Comparison of ENCODE assay signal across 20 cellular contexts in genomic region chr10:77587424-77587806, GRCh38. TPM values are rescaled to one million over a fixed set of nuclear protein-coding genes. Genes with fewer than 3 reads are reported as not detected.
DNase-seq lines count a peak whose midpoint lies in the region; ATAC-seq and TF ChIP-seq lines count a peak whose summit lies in the region.
"Had no signal": no experiment of that assay in that cellular context is flagged by ENCODE, and none has a peak within 500 bp of the region (broad histone marks: within the 10 kb centered on the region; RNA-seq: fewer than 3 reads in every experiment).

No MANE protein-coding gene starts in this region.

- H3K4me1 ChIP-seq in GM23248 (ENCODE audit: insufficient read depth) (peaks cover 23% of the 10 kb centered on the region), mucosa of rectum (ENCODE audit: control insufficient read depth in 2 of 2, insufficient read depth in 2 of 2, low read length in 2 of 2) (peaks cover 3 to 6% of the 10 kb centered on the region in 2 donors), stomach smooth muscle (ENCODE audit: control insufficient read depth, insufficient read depth, low read length) (peaks cover 57% of the 10 kb centered on the region), trophoblast cell (ENCODE audit: control insufficient read depth in 1 of 2, insufficient read depth in 2 of 2, low read length in 2 of 2) (peaks cover 17 to 22% of the 10 kb centered on the region in 2 experiments)

- H3K9ac ChIP-seq in GM23248 (peak overlapping the region; percentile 66), mucosa of rectum (ENCODE audit: low read depth in 1 of 2, low read length in 2 of 2) (no peak overlapping the region), stomach smooth muscle (ENCODE audit: low read length in 2 of 2) (peak overlapping the region; percentile 42 to 51), trophoblast cell (ENCODE audit: low read length) (no peak overlapping the region)

- no peak overlapping the region for H3K18ac ChIP-seq in trophoblast cell (ENCODE audit: low read length)

- CTCF ChIA-PET in WTC11 (lab: Charles Lee), result interaction anchor here (0.7 to 1.3 kb wide), 2 partner anchors 47 to 413 kb away, joined by 3 read pairs; no protein-coding TSS in a partner anchor

- H4K12ac ChIP-seq in trophoblast cell (ENCODE audit: low read depth, low read length), result no peak overlapping the region

- in situ Hi-C loops in GM23248 (cut with MboI), result no loop called here

- H3K4me3 Mint-ChIP-seq in WTC11, result no peak overlapping the region
- H3K4me3 Mint-ChIP-seq: T-helper 17 cell had no signal

- H4K91ac ChIP-seq in trophoblast cell (ENCODE audit: low read depth, low read length), result no peak overlapping the region

- no peak overlapping the region for H3K4ac ChIP-seq in trophoblast cell (ENCODE audit: low read depth, low read length)

- H3K36me3 Mint-ChIP-seq in WTC11, result no peaks in the 10 kb centered on the region

- peak overlapping the region; percentile 63 for H2AFZ ChIP-seq in GM23248
- no peak overlapping the region for H2AFZ ChIP-seq in trophoblast cell (ENCODE audit: insufficient read depth, low read length, poor library complexity)

- peaks cover 15% of the 10 kb centered on the region for H3K4me1 Mint-ChIP-seq in WTC11

- ATAC-seq in WTC11 (no peak), GM21619 (IDR thresholded peaks at IDR 0.05; ENCODE audit: unreplicated experiment) (no peak)
- ATAC-seq: stimulated activated naive CD8-positive, alpha-beta T cell treated with anti-CD3 and anti-CD28 coated beads, Interleukin-15, Interleukin-2, amounts not matched to agents 100 U/mL and 50 U/mL, for 24 hours; T-helper 17 cell had no signal

- no peak for TF ChIP-seq CTCF in coronary artery (IDR thresholded peaks at IDR 0.05)
- TF ChIP-seq CTCF in WTC11 (IDR thresholded peaks at IDR 0.05), result no peak

- H3K23ac ChIP-seq in trophoblast cell (ENCODE audit: low read length), result no peak overlapping the region

- H4K8ac ChIP-seq in trophoblast cell (ENCODE audit: low read depth, low read length), result no peak overlapping the region

- no peak for DNase-seq in GM23248
- no peak for DNase-seq in coronary artery (ENCODE audit: low spot score)
- DNase-seq in WTC11 (ENCODE audit: low spot score), result no peak
- no peak for DNase-seq in NCI-H2171 treated with DMSO at 0.1 percent for 48 hours (lab: John Stamatoyannopoulos, UW)
- no peak for DNase-seq in trophoblast cell
- DNase-seq: activated CD4-positive, alpha-beta T cell treated with anti-CD3 and anti-CD28 coated beads for 1 hour; activated CD8-positive, alpha-beta memory T cell treated with anti-CD3 and anti-CD28 coated beads, Interleukin-2, amount 50 U/mL, for 4 hours; activated gamma-delta T cell treated with Interleukin-2 at 50 U/mL for 16 hours; AML-193; Calu3; erythroblast; GOT3; heart left ventricle; islet precursor cell; Kasumi-1; stimulated activated naive CD8-positive, alpha-beta T cell treated with anti-CD3 and anti-CD28 coated beads, Interleukin-15, Interleukin-2, amounts not matched to agents 100 U/mL and 50 U/mL, for 24 hours; T-helper 17 cell had no signal

- H3K27me3 ChIP-seq in GM23248 (replicated peaks; ENCODE audit: insufficient read depth) (no peaks in the 10 kb centered on the region), mucosa of rectum (ENCODE audit: control insufficient read depth in 2 of 2, insufficient read depth in 2 of 2, low read length in 2 of 2) (no peaks in the 10 kb centered on the region), stomach smooth muscle (ENCODE audit: control insufficient read depth in 1 of 2, insufficient read depth in 2 of 2, low read length in 2 of 2) (no peaks in the 10 kb centered on the region), trophoblast cell (ENCODE audit: insufficient read depth, low read length) (no peaks in the 10 kb centered on the region)

- H3K27ac ChIP-seq in GM23248, result peak overlapping the region; percentile 86
- peak overlapping the region; percentile 77 to 84 for H3K27ac ChIP-seq in coronary artery
- peak overlapping the region; percentile 18 to 39 for H3K27ac ChIP-seq in mucosa of rectum (ENCODE audit: low read depth in 2 of 2, low read length in 2 of 2)
- H3K27ac ChIP-seq in stomach smooth muscle (ENCODE audit: low read length), result peak overlapping the region; percentile 88
- no peak overlapping the region for H3K27ac ChIP-seq in trophoblast cell (ENCODE audit: low read depth, low read length)

- no peak overlapping the region for H2BK12ac ChIP-seq in trophoblast cell (ENCODE audit: low read length)

- no peaks in the 10 kb centered on the region for H4K20me1 ChIP-seq in GM23248 (ENCODE audit: insufficient read depth)

- H3K4me2 ChIP-seq in GM23248 (ENCODE audit: unreplicated experiment), result peak overlapping the region; percentile 41
- H3K4me2 ChIP-seq in trophoblast cell (ENCODE audit: low read length), result no peak overlapping the region

- H3K4me3 ChIP-seq in GM23248 (peak overlapping the region; percentile 14; the same call in 1 of the 2 replicates), coronary artery (no peak overlapping the region), mucosa of rectum (ENCODE audit: low read length in 2 of 2) (no peak overlapping the region), stomach smooth muscle (ENCODE audit: low read length in 2 of 2) (peak overlapping the region; percentile 14 to 41), trophoblast cell (ENCODE audit: low read depth, low read length) (no peak overlapping the region)
- H3K4me3 ChIP-seq: heart left ventricle had no signal

- no peaks in the 10 kb centered on the region for H3K79me1 ChIP-seq in trophoblast cell (ENCODE audit: low read length)

- no peak overlapping the region for H2BK120ac ChIP-seq in trophoblast cell (ENCODE audit: insufficient read depth, low read length, poor library complexity)

- H3K9me3 ChIP-seq in GM23248 (ENCODE audit: low read depth) (no peaks in the 10 kb centered on the region), mucosa of rectum (ENCODE audit: control insufficient read depth in 2 of 2, low read length in 2 of 2) (no peaks in the 10 kb centered on the region), stomach smooth muscle (ENCODE audit: control insufficient read depth in 2 of 2, low read length in 2 of 2) (no peaks in the 10 kb centered on the region), trophoblast cell (ENCODE audit: insufficient read depth, low read depth, low read length) (peaks cover 2% of the 10 kb centered on the region)
- H3K9me3 ChIP-seq: heart left ventricle had no signal

- no peaks in the 10 kb centered on the region for H3K9me3 Mint-ChIP-seq in WTC11

- no peak overlapping the region for H3K14ac ChIP-seq in trophoblast cell (ENCODE audit: low read length)

- H3K27me3 Mint-ChIP-seq in WTC11 (ENCODE audit: low read depth), result peaks cover 29% of the 10 kb centered on the region

- H3K36me3 ChIP-seq in GM23248 (ENCODE audit: low read depth) (no peaks in the 10 kb centered on the region), mucosa of rectum (ENCODE audit: control insufficient read depth in 2 of 2, insufficient read depth in 2 of 2, low read length in 2 of 2) (no peaks in the 10 kb centered on the region), stomach smooth muscle (ENCODE audit: control insufficient read depth in 2 of 2, insufficient read depth in 2 of 2, low read length in 2 of 2) (peaks cover 0 to 2% of the 10 kb centered on the region in 2 donors), trophoblast cell (ENCODE audit: control insufficient read depth in 1 of 2, insufficient read depth in 2 of 2, low read length in 2 of 2) (peaks cover 12 to 15% of the 10 kb centered on the region in 2 experiments)
- H3K36me3 ChIP-seq: heart left ventricle had no signal

- H3K9me2 ChIP-seq in GM23248 (ENCODE audit: insufficient read depth), result no peaks in the 10 kb centered on the region

- H3K27ac Mint-ChIP-seq in WTC11, result no peak overlapping the region
- H3K27ac Mint-ChIP-seq: T-helper 17 cell had no signal

- H3K79me2 ChIP-seq in GM23248 (ENCODE audit: insufficient read depth) (peaks cover 23% of the 10 kb centered on the region), trophoblast cell (ENCODE audit: control insufficient read depth, insufficient read depth, low read length, poor library complexity) (peaks cover 2% of the 10 kb centered on the region)

- no peak overlapping the region for H2BK5ac ChIP-seq in trophoblast cell (ENCODE audit: low read depth, low read length, poor library complexity)

- H3F3A ChIP-seq in GM23248 (ENCODE audit: insufficient read depth), result peaks cover 19% of the 10 kb centered on the region

- POLR2A ChIA-PET in WTC11 (lab: Charles Lee), result no interaction called here

- WGBS in GM23248 (ENCODE audit: low coverage in 1 of 2, low lambda C conversion rate in 2 of 2, missing lambda C conversion rate in 2 of 2), 2 experiments, result 98 to 100% methylated on average over 3 of the region's 3 CpGs
- no CpG with 5 or more reads among the region's 3 CpGs for WGBS in trophoblast cell (ENCODE audit: extremely low coverage, insufficient coverage, insufficient read length)

- H2AK5ac ChIP-seq in trophoblast cell (ENCODE audit: low read length), result no peak overlapping the region

TF ChIP-seq in WTC11, 78 proteins besides CTCF, POLR2A, EP300 and RAD21:
- TF ChIP-seq ETV6 (CRISPR knock-in tag; IDR thresholded peaks at IDR 0.05), result no peak
- TF ChIP-seq ZNF512 (CRISPR knock-in tag; IDR thresholded peaks at IDR 0.05; ENCODE audit: borderline replicate concordance), result no peak

RNA-seq across cellular contexts. Expression of gene KCNMA1, which starts 50.2 kb away (rescaled TPM):
- 14.2 and 18.6 TPM in 2 replicates for total RNA-seq in GM23248 (2014; rRNA removed; shearing (Covaris generic))
- polyA plus RNA-seq in GM23248 (2016; fragmentation: Nextera tagmentation; extraction: Ambion mirVana), result 24.8 and 25.1 TPM in 2 replicates
- total RNA-seq in WTC11 (2021), result 4.1 to 7.3 TPM (median 5.3 TPM) in 3 replicates
- 130 and 138 TPM in 2 replicates for polyA plus RNA-seq in trophoblast cell (2013)

Comparison
In these comparisons a context has a peak if more than half of its experiments do, and no peak if none do; other contexts are left out.
1. H3K4me3 ChIP-seq: peak in GM23248 (single experiment) and stomach smooth muscle (2 of 2); none in coronary artery (single experiment), mucosa of rectum (0 of 2) and trophoblast cell (single experiment).
2. H3K9ac ChIP-seq: peak in GM23248 (single experiment) and stomach smooth muscle (2 of 2); none in mucosa of rectum (0 of 2) and trophoblast cell (single experiment).